Comparison of ENCODE assay signal across 19 cellular contexts in the genomic region with DNA sequence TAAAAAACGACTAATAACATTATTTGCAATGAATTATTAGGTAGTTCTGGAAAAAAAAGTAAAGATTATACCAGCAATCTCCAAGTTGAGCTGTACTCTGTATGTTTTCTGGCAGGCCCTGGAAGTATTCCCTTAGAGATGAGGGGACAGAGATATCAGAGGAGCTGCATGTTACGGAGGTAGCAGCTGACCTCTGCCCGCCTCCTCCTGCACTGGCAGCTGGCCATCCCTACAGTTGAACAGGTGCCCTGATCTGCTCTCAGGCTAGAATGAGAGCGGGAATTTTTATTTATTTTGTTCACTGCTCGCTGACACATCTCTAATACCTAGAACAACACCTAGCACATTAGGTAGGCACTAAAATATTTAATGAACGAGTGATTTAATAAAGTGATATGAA. TPM values are rescaled to one million over a fixed set of nuclear protein-coding genes. Genes with fewer than 3 reads are reported as not detected.
A peak's percentile ranks its signal among the peaks of the same experiment; 100 is the strongest.
DNase-seq lines count a peak whose midpoint lies in the region; ATAC-seq and TF ChIP-seq lines count a peak whose summit lies in the region.
"Had no signal": no experiment of that assay in that cellular context is flagged by ENCODE, and none has a peak within 500 bp of the region (broad histone marks: within the 10 kb centered on the region; RNA-seq: fewer than 3 reads in every experiment).

No MANE protein-coding gene starts in this region.

- H3K27ac ChIP-seq in right lobe of liver = no peak overlapping the region
- H3K27ac ChIP-seq: ascending aorta, colonic mucosa, hepatocyte, HL-60, RWPE1 had no signal

- peaks cover 33% of the 10 kb centered on the region for H3K4me1 Mint-ChIP-seq in WTC11

- CTCF ChIA-PET in WTC11 (lab: Charles Lee) = no interaction called here

- H3K27ac Mint-ChIP-seq in WTC11 = peak overlapping the region; percentile 30; the same call in 1 of the 2 replicates
- H3K27ac Mint-ChIP-seq: activated CD4-positive, alpha-beta memory T cell treated with anti-CD3 and anti-CD28 coated beads, Interleukin-2, amount 10 ng/mL, durations not matched to agents 7 days and 5 days; activated naive CD4-positive, alpha-beta T cell treated with anti-CD3 and anti-CD28 coated beads for 36 hours had no signal

- no peaks in the 10 kb centered on the region for H3K27me3 Mint-ChIP-seq in WTC11 (ENCODE audit: low read depth)
- H3K27me3 Mint-ChIP-seq: activated CD4-positive, alpha-beta memory T cell treated with anti-CD3 and anti-CD28 coated beads, Interleukin-2, amount 10 ng/mL, durations not matched to agents 7 days and 5 days had no signal

- POLR2A ChIA-PET in WTC11 (lab: Charles Lee) = no interaction called here

- DNase-seq in DMS153 (lab: John Stamatoyannopoulos, UW) (peak; percentile 38), LNCaP clone FGC (ENCODE audit: low read depth) (peak; percentile 25), WTC11 (ENCODE audit: low spot score) (no peak), right lobe of liver (peak; percentile 86 to 91 (median 87)), GM03348 (ENCODE audit: low spot score) (no peak)
- no peak for DNase-seq in activated CD4-positive, alpha-beta T cell treated with anti-CD3 and anti-CD28 coated beads for 1 hour
- no peak for DNase-seq in activated CD4-positive, alpha-beta T cell treated with anti-CD3 and anti-CD28 coated beads for 4 hours
- DNase-seq: activated CD4-positive, alpha-beta memory T cell treated with anti-CD3 and anti-CD28 coated beads, Interleukin-2, amount 10 ng/mL, durations not matched to agents 7 days and 5 days; activated naive CD4-positive, alpha-beta T cell treated with anti-CD3 and anti-CD28 coated beads for 36 hours; activated T-cell treated with anti-CD3 and anti-CD28 coated beads, Interleukin-2, amount 50 U/mL, for 1 hour; Caco-2; colonic mucosa; kidney glomerular epithelial cell; stimulated activated CD4-positive, alpha-beta T cell treated with anti-CD3 and anti-CD28 coated beads, Interleukin-2, amount 100 ng/mL, for 48 hours had no signal

- H3K36me3 ChIP-seq in right lobe of liver = no peaks in the 10 kb centered on the region
- H3K36me3 ChIP-seq: colonic mucosa had no signal

- no peak for TF ChIP-seq POLR2A in right lobe of liver (IDR thresholded peaks at IDR 0.05)

- H3K36me3 Mint-ChIP-seq in WTC11 = peaks cover 8% of the 10 kb centered on the region; the same call in 1 of the 2 replicates

- no peak for TF ChIP-seq CTCF in LNCaP clone FGC (IDR thresholded peaks at IDR 0.05; ENCODE audit: control insufficient read depth, extremely low read depth, insufficient read depth)
- TF ChIP-seq CTCF in WTC11 (IDR thresholded peaks at IDR 0.05) = no peak
- TF ChIP-seq CTCF in right lobe of liver (IDR thresholded peaks at IDR 0.05) = no peak

- H3K9me3 ChIP-seq in right lobe of liver = no peaks in the 10 kb centered on the region
- H3K9me3 ChIP-seq: ascending aorta, Caco-2, colonic mucosa had no signal

- H3K27me3 ChIP-seq in right lobe of liver = no peaks in the 10 kb centered on the region
- H3K27me3 ChIP-seq: ascending aorta, colonic mucosa, hepatocyte had no signal

- no peak overlapping the region for H3K4me3 ChIP-seq in LNCaP clone FGC (ENCODE audit: low read depth, low read length)
- no peak overlapping the region for H3K4me3 ChIP-seq in right lobe of liver
- H3K4me3 ChIP-seq: ascending aorta, colonic mucosa, hepatocyte had no signal

- ATAC-seq in WTC11 (no peak), right lobe of liver (peak; percentile 97 to 99 (median 98))
- ATAC-seq: HCT116 had no signal

- H3K9me3 Mint-ChIP-seq in WTC11 = peaks cover 4% of the 10 kb centered on the region; the same call in 1 of the 2 replicates
- H3K9me3 Mint-ChIP-seq: activated CD4-positive, alpha-beta memory T cell treated with anti-CD3 and anti-CD28 coated beads, Interleukin-2, amount 10 ng/mL, durations not matched to agents 7 days and 5 days; activated naive CD4-positive, alpha-beta T cell treated with anti-CD3 and anti-CD28 coated beads for 36 hours had no signal

- H3K4me3 Mint-ChIP-seq in WTC11 = no peak overlapping the region
- H3K4me3 Mint-ChIP-seq: activated CD4-positive, alpha-beta memory T cell treated with anti-CD3 and anti-CD28 coated beads, Interleukin-2, amount 10 ng/mL, durations not matched to agents 7 days and 5 days; activated naive CD4-positive, alpha-beta T cell treated with anti-CD3 and anti-CD28 coated beads for 36 hours had no signal

- intact Hi-C loops in right lobe of liver (cut with DNase I) = no loop called here

- H3K4me1 ChIP-seq in right lobe of liver = peaks cover 0 to 13% (median 5%) of the 10 kb centered on the region in 4 donors
- H3K4me1 ChIP-seq: Caco-2, colonic mucosa had no signal

- 30% methylated on average over 6 of the region's 6 CpGs for WGBS in right lobe of liver (ENCODE audit: insufficient coverage, low coverage, low lambda C conversion rate, missing lambda C conversion rate)

TF ChIP-seq in WTC11, 78 proteins besides CTCF, POLR2A, EP300 and RAD21:
- no peak for TF ChIP-seq ZNF263 (CRISPR knock-in tag; IDR thresholded peaks at IDR 0.05; ENCODE audit: low read depth)

RNA-seq across cellular contexts. Expression of a gene that starts 23.1 kb away (rescaled TPM):
- total RNA-seq in WTC11 (2021) = 10.3 to 12.6 TPM (median 11.4 TPM) in 3 replicates
- total RNA-seq in right lobe of liver = 10 to 100 TPM in 4 of 6 experiments, 1 to 10 TPM in 2; 7.2 to 13.2 (median 11.3) TPM

Comparison
In these comparisons a context has a peak if more than half of its experiments do, and no peak if none do; other contexts are left out.
1. DNase-seq: peak in DMS153 (single experiment), LNCaP clone FGC (single experiment) and right lobe of liver (3 of 3); none in WTC11 (single experiment), activated CD4-positive, alpha-beta T cell treated with anti-CD3 and anti-CD28 coated beads for 1 hour (single experiment), activated CD4-positive, alpha-beta T cell treated with anti-CD3 and anti-CD28 coated beads for 4 hours (0 of 2) and GM03348 (single experiment).